ENCODE assay signal across 8 cellular contexts in the genomic region with DNA sequence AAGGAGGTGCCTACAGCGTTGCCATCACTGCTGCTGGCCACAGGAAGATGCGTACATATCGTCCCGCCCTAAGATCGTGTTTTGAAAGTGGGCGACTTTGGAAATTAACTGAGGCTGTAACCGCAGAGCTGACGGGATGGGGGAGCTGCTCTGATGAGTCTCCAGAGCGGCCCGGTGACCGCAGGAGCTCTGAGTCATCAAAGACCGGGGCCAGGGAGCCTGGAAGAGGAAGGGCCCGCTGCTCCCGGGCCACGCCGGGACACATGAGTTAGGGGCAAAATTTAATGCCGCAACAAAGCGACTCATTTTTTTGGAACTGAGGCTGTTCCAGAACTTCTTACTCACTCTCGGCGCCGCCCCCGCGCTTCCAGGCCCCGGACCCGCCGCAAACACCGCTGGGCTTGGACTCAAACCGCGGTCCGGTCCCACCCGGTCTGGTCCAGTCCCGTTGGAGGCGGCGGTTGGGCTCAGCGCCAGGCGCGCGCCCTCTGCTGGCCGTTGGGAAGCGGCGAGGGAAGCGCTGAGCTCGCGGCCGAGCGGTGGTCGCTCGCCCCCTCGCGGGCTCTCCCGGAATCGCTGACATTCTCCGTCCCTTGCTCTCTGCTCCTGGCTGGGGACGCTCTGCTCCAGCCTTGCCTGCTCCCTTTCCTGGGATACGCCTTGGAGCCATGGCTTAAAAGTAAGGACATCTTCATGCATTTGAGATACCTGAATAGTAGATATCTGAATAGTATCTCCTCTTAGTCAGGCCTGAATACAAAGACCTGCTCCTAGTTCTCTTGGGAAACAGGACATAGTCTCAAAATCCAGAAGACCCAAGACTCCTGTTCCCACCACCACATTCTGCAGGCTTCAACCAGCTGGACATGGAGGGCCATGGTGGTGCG. TPM values are rescaled to one million over a fixed set of nuclear protein-coding genes. Genes with fewer than 3 reads are reported as not detected.
DNase-seq lines count a peak whose midpoint lies in the region; ATAC-seq and TF ChIP-seq lines count a peak whose summit lies in the region.
"Not testable (repeated sequence)": the region's sequence is repeated elsewhere in the genome, so short reads cannot be mapped to it uniquely, and the experiment has no call there.

No MANE protein-coding gene starts in this region.

- not testable (repeated sequence) for H3K27ac Mint-ChIP-seq in activated naive CD8-positive, alpha-beta T cell treated with anti-CD3 and anti-CD28 coated beads for 36 hours; type B pancreatic cell
- H3K27ac Mint-ChIP-seq in naive thymus-derived CD8-positive, alpha-beta T cell, result peak overlapping the region in 1 of 10 donors; percentile 67

- not testable (repeated sequence) for H3K36me3 ChIP-seq in DOHH2 (ENCODE audit: control insufficient read depth, low read length); gastroesophageal sphincter

- not testable (repeated sequence) for TF ChIP-seq POLR2A in gastroesophageal sphincter (IDR thresholded peaks at IDR 0.05)

- not testable (repeated sequence) for H3K79me2 ChIP-seq in DOHH2 (ENCODE audit: control insufficient read depth, low read length)

- TF ChIP-seq CTCF in DOHH2 (IDR thresholded peaks at IDR 0.05; ENCODE audit: low read depth, low read length, poor library complexity, severe bottlenecking), result peak; percentile 42
- TF ChIP-seq CTCF in gastroesophageal sphincter (IDR thresholded peaks at IDR 0.05), result peak; percentile 26 to 80 (median 63)
- peak; percentile 63 for TF ChIP-seq CTCF in type B pancreatic cell (conservative IDR thresholded peaks at IDR 0.05)

- not testable (repeated sequence) for H3K4me3 ChIP-seq in DOHH2 (ENCODE audit: low read length); gastroesophageal sphincter

- H4K20me1 ChIP-seq in DOHH2 (ENCODE audit: control insufficient read depth, insufficient read depth, low read depth, low read length), result not testable (repeated sequence)

- peak overlapping the region; percentile 5 for H3K4me3 Mint-ChIP-seq in activated naive CD8-positive, alpha-beta T cell treated with anti-CD3 and anti-CD28 coated beads for 36 hours
- H3K4me3 Mint-ChIP-seq in naive thymus-derived CD8-positive, alpha-beta T cell; type B pancreatic cell: not testable (repeated sequence)

- H3F3A ChIP-seq in DOHH2 (ENCODE audit: control insufficient read depth, insufficient read depth), result not testable (repeated sequence)

- not testable (repeated sequence) for H3K9me3 Mint-ChIP-seq in activated naive CD8-positive, alpha-beta T cell treated with anti-CD3 and anti-CD28 coated beads for 36 hours; naive thymus-derived CD8-positive, alpha-beta T cell; type B pancreatic cell

- H3K27me3 ChIP-seq in DOHH2 (ENCODE audit: control insufficient read depth, low read length); gastroesophageal sphincter: not testable (repeated sequence)

- 0 to 29% methylated on average over 1 to 2 of the region's 56 CpGs for WGBS in gastroesophageal sphincter (ENCODE audit: low coverage in 1 of 2), 2 donors

- H3K4me2 ChIP-seq in DOHH2 (ENCODE audit: low read length), result not testable (repeated sequence)

- not testable (repeated sequence) for H3K9me3 ChIP-seq in DOHH2 (ENCODE audit: control insufficient read depth, insufficient read depth, low read length); gastroesophageal sphincter

- H3K36me3 Mint-ChIP-seq in activated naive CD8-positive, alpha-beta T cell treated with anti-CD3 and anti-CD28 coated beads for 36 hours; naive thymus-derived CD8-positive, alpha-beta T cell; type B pancreatic cell: not testable (repeated sequence)

- DNase-seq in NCI-H82 (lab: John Stamatoyannopoulos, UW), result peak; percentile 15
- DNase-seq in activated naive CD8-positive, alpha-beta T cell treated with anti-CD3 and anti-CD28 coated beads for 36 hours; type B pancreatic cell (ENCODE audit: extremely low spot score, unreplicated experiment): not testable (repeated sequence)
- peak in 3 of 10 donors; percentile 8 to 18 (median 17) for DNase-seq in naive thymus-derived CD8-positive, alpha-beta T cell

- peaks cover 13% of the 10 kb centered on the region for H3K27me3 Mint-ChIP-seq in activated naive CD8-positive, alpha-beta T cell treated with anti-CD3 and anti-CD28 coated beads for 36 hours
- not testable (repeated sequence) for H3K27me3 Mint-ChIP-seq in naive thymus-derived CD8-positive, alpha-beta T cell; type B pancreatic cell

- not testable (repeated sequence) for H3K9me2 ChIP-seq in DOHH2 (replicated peaks; ENCODE audit: control insufficient read depth, low read length)

- H3K4me1 Mint-ChIP-seq in activated naive CD8-positive, alpha-beta T cell treated with anti-CD3 and anti-CD28 coated beads for 36 hours; naive thymus-derived CD8-positive, alpha-beta T cell; type B pancreatic cell (ENCODE audit: unreplicated experiment): not testable (repeated sequence)

- ATAC-seq in GM21360 (IDR thresholded peaks at IDR 0.05; ENCODE audit: unreplicated experiment), result peak; percentile 59
- peak; percentile 63 for ATAC-seq in HG03064 (IDR thresholded peaks at IDR 0.05; ENCODE audit: low read depth, unreplicated experiment)
- ATAC-seq in gastroesophageal sphincter, result peak; percentile 76
- peak; percentile 69 to 86 for ATAC-seq in naive thymus-derived CD8-positive, alpha-beta T cell

- POLR2A ChIA-PET in naive thymus-derived CD8-positive, alpha-beta T cell (lab: Charles Lee), result not testable (repeated sequence)

- not testable (repeated sequence) for H3K27ac ChIP-seq in DOHH2 (ENCODE audit: low read depth, low read length); gastroesophageal sphincter

- not testable (repeated sequence) for H3K4me1 ChIP-seq in DOHH2 (ENCODE audit: control insufficient read depth, low read length); gastroesophageal sphincter

- not testable (repeated sequence) for TF ChIP-seq EP300 in gastroesophageal sphincter (IDR thresholded peaks at IDR 0.05)

RNA-seq across cellular contexts. Expression of a gene that starts 39.5 kb away (rescaled TPM):
- 1 to 10 TPM; 3.2 to 3.4 TPM for total RNA-seq in activated naive CD8-positive, alpha-beta T cell treated with anti-CD3 and anti-CD28 coated beads for 36 hours
- total RNA-seq in gastroesophageal sphincter (10 to 100 TPM in 3 of 4 donors, 1 to 10 TPM in 1; 6.7 to 26.6 (median 13.6) TPM), type B pancreatic cell (ENCODE audit: low replicate concordance) (7.6 and 10.7 TPM in 2 replicates)
- 1 to 10 TPM; 3.9 to 4.8 TPM for total RNA-seq in naive thymus-derived CD8-positive, alpha-beta T cell
- 1 to 10 TPM; 2.1 to 3.5 (median 3.0) TPM for polyA plus RNA-seq in naive thymus-derived CD8-positive, alpha-beta T cell

RNA-seq across cellular contexts. Expression of a gene that starts 54.8 kb away (rescaled TPM):
- total RNA-seq in activated naive CD8-positive, alpha-beta T cell treated with anti-CD3 and anti-CD28 coated beads for 36 hours, result 1 to 10 TPM; 1.7 to 2.5 TPM
- 1 to 10 TPM; 1.9 to 4.7 (median 3.0) TPM for total RNA-seq in gastroesophageal sphincter
- total RNA-seq in naive thymus-derived CD8-positive, alpha-beta T cell, result 1 to 10 TPM; 2.6 to 4.1 TPM
- polyA plus RNA-seq in naive thymus-derived CD8-positive, alpha-beta T cell, result 1 to 10 TPM in 2 of 3 donors, under 1 TPM in 1; 0.88 to 2.1 (median 1.4) TPM
- 3.6 and 7.4 TPM in 2 replicates for total RNA-seq in type B pancreatic cell (ENCODE audit: low replicate concordance)
